16 cellular contexts compared by ENCODE assay signal in genomic region chr10:11168423-11169100, GRCh38.
DNase-seq lines count a peak whose midpoint lies in the region; ATAC-seq and TF ChIP-seq lines count a peak whose summit lies in the region.
"Had no signal": no experiment of that assay in that cellular context is flagged by ENCODE, and none has a peak within 500 bp of the region (broad histone marks: within the 10 kb centered on the region; RNA-seq: fewer than 3 reads in every experiment).

No MANE protein-coding gene starts in this region.

- peaks cover 8 to 34% (median 12%) of the 10 kb centered on the region in 7 donors for H3K4me1 Mint-ChIP-seq in naive thymus-derived CD4-positive, alpha-beta T cell

- no peak for TF ChIP-seq EP300 in sigmoid colon (IDR thresholded peaks at IDR 0.05)

- TF ChIP-seq POLR2A in vagina (IDR thresholded peaks at IDR 0.05) (no peak), sigmoid colon (IDR thresholded peaks at IDR 0.05) (no peak)

- TF ChIP-seq CTCF in vagina (IDR thresholded peaks at IDR 0.05): no peak
- TF ChIP-seq CTCF in sigmoid colon (IDR thresholded peaks at IDR 0.05): no peak

- intact Hi-C loops in naive thymus-derived CD4-positive, alpha-beta T cell (cut with micrococcal nuclease): loop anchor here (1.0 to 5.0 kb wide), 6 partner anchors 31 to 304 kb away; partner anchors contain the start of gene CELF2 (in 1 of the 2)
- intact Hi-C loops in vagina (cut with DNase I): no loop called here
- intact Hi-C loops in sigmoid colon (cut with DNase I): loop anchor here (10.0 kb wide), 1 partner anchor 374 kb away; no protein-coding TSS in a partner anchor

- H3K9me3 Mint-ChIP-seq in naive thymus-derived CD4-positive, alpha-beta T cell: no peaks in the 10 kb centered on the region
- H3K9me3 Mint-ChIP-seq: activated naive CD4-positive, alpha-beta T cell treated with anti-CD3 and anti-CD28 coated beads for 36 hours had no signal

- no peak overlapping the region for H3K4me3 Mint-ChIP-seq in naive thymus-derived CD4-positive, alpha-beta T cell
- H3K4me3 Mint-ChIP-seq: activated CD8-positive, alpha-beta memory T cell treated with anti-CD3 and anti-CD28 coated beads, Interleukin-2, amount 10 ng/mL, durations not matched to agents 7 days and 5 days; activated naive CD4-positive, alpha-beta T cell treated with anti-CD3 and anti-CD28 coated beads for 36 hours had no signal

- H3K9me3 ChIP-seq in naive thymus-derived CD4-positive, alpha-beta T cell (ENCODE audit: control insufficient read depth in 2 of 3, low read length in 3 of 3): no peaks in the 10 kb centered on the region
- H3K9me3 ChIP-seq in vagina (no peaks in the 10 kb centered on the region), sigmoid colon (no peaks in the 10 kb centered on the region)

- H3K27me3 Mint-ChIP-seq in naive thymus-derived CD4-positive, alpha-beta T cell: no peaks in the 10 kb centered on the region
- H3K27me3 Mint-ChIP-seq: activated CD8-positive, alpha-beta memory T cell treated with anti-CD3 and anti-CD28 coated beads, Interleukin-2, amount 10 ng/mL, durations not matched to agents 7 days and 5 days had no signal

- H3K4me1 ChIP-seq in naive thymus-derived CD4-positive, alpha-beta T cell (ENCODE audit: control insufficient read depth in 2 of 2, insufficient read depth in 2 of 2, low read length in 2 of 2): peaks cover 46 to 56% of the 10 kb centered on the region in 2 donors
- H3K4me1 ChIP-seq in vagina (peaks cover 20% of the 10 kb centered on the region), sigmoid colon (peaks cover 0 to 32% (median 19%) of the 10 kb centered on the region in 4 donors)

- POLR2A ChIA-PET in naive thymus-derived CD4-positive, alpha-beta T cell (lab: Charles Lee): interaction anchor here (0.8 to 12.9 kb wide), 8 partner anchors 9 to 80 kb away, joined by 3 to 919 read pairs (median 4); no protein-coding TSS in a partner anchor

- CTCF ChIA-PET in naive thymus-derived CD4-positive, alpha-beta T cell (lab: Charles Lee): interaction anchor here (0.5 to 2.6 kb wide), 7 partner anchors 10 to 58 kb away, joined by 3 to 11 read pairs (median 5); no protein-coding TSS in a partner anchor

- H3K4me3 ChIP-seq in naive thymus-derived CD4-positive, alpha-beta T cell (ENCODE audit: low read length): peak overlapping the region; percentile 92
- H3K4me3 ChIP-seq in vagina (peak overlapping the region in 1 of 2 donors; percentile 66), sigmoid colon (peak overlapping the region in 2 of 4 donors; percentile 77 to 84)

- no peaks in the 10 kb centered on the region for H3K27me3 ChIP-seq in naive thymus-derived CD4-positive, alpha-beta T cell (ENCODE audit: control insufficient read depth in 2 of 2, insufficient read depth in 2 of 2, low read length in 2 of 2)
- H3K27me3 ChIP-seq in vagina: no peaks in the 10 kb centered on the region
- no peaks in the 10 kb centered on the region for H3K27me3 ChIP-seq in sigmoid colon

- no peak for ATAC-seq in naive thymus-derived CD4-positive, alpha-beta T cell
- ATAC-seq in GM19463 (IDR thresholded peaks at IDR 0.05; ENCODE audit: unreplicated experiment): no peak
- ATAC-seq: activated CD8-positive, alpha-beta memory T cell treated with anti-CD3 and anti-CD28 coated beads, Interleukin-2, amount 10 ng/mL, durations not matched to agents 7 days and 5 days; left cardiac atrium had no signal

- H3K36me3 Mint-ChIP-seq in naive thymus-derived CD4-positive, alpha-beta T cell: peaks cover 3 to 23% (median 14%) of the 10 kb centered on the region in 5 donors

- 57 to 86% methylated on average over 6 of the region's 6 CpGs for WGBS in sigmoid colon, 2 donors

- peak; percentile 49 for DNase-seq in stimulated activated CD4-positive, alpha-beta T cell treated with anti-CD3 and anti-CD28 coated beads, Interleukin-4, amount 100 ng/mL, for 24 hours
- DNase-seq in stimulated activated CD4-positive, alpha-beta T cell treated with anti-CD3 and anti-CD28 coated beads, Interleukin-15, amount 100 ng/mL, for 24 hours: no peak
- peak; percentile 63 for DNase-seq in OCI-M1 (lab: John Stamatoyannopoulos, UW)
- peak in 1 of 9 donors; percentile 23 for DNase-seq in naive thymus-derived CD4-positive, alpha-beta T cell
- no peak for DNase-seq in vagina (ENCODE audit: extremely low spot score in 2 of 2)
- no peak for DNase-seq in GM03348 (ENCODE audit: low spot score)
- no peak for DNase-seq in sigmoid colon
- DNase-seq: activated CD8-positive, alpha-beta memory T cell treated with anti-CD3 and anti-CD28 coated beads, Interleukin-2, amount 10 ng/mL, durations not matched to agents 7 days and 5 days; activated naive CD4-positive, alpha-beta T cell treated with anti-CD3 and anti-CD28 coated beads for 36 hours; left cardiac atrium; NCI-H2081; NCI-H526; posterior cingulate gyrus; stimulated activated CD4-positive, alpha-beta T cell treated with anti-CD3 and anti-CD28 coated beads, Interleukin-12 subunit alpha, Interleukin-12 subunit beta, amount 100 ng/mL, for 4 hours had no signal

- H3K27ac ChIP-seq in naive thymus-derived CD4-positive, alpha-beta T cell (ENCODE audit: low read depth, low read length): peak overlapping the region; percentile 95
- H3K27ac ChIP-seq in vagina: peak overlapping the region; percentile 13
- H3K27ac ChIP-seq in sigmoid colon: peak overlapping the region in 2 of 4 donors; percentile 10 to 92
- H3K27ac ChIP-seq: VCaP had no signal

- peaks cover 0 to 19% (median 9%) of the 10 kb centered on the region in 3 experiments for H3K36me3 ChIP-seq in naive thymus-derived CD4-positive, alpha-beta T cell (ENCODE audit: control insufficient read depth in 2 of 3, insufficient read depth in 3 of 3, low read length in 3 of 3)
- H3K36me3 ChIP-seq in vagina (no peaks in the 10 kb centered on the region), sigmoid colon (peaks cover 0 to 10% (median 0%) of the 10 kb centered on the region in 4 donors)

- H3K27ac Mint-ChIP-seq in naive thymus-derived CD4-positive, alpha-beta T cell: no peak overlapping the region
- H3K27ac Mint-ChIP-seq: activated CD8-positive, alpha-beta memory T cell treated with anti-CD3 and anti-CD28 coated beads, Interleukin-2, amount 10 ng/mL, durations not matched to agents 7 days and 5 days; activated naive CD4-positive, alpha-beta T cell treated with anti-CD3 and anti-CD28 coated beads for 36 hours had no signal

Comparison
In these comparisons a context has a peak if more than half of its experiments do, and no peak if none do; other contexts are left out.
1. DNase-seq: peak in stimulated activated CD4-positive, alpha-beta T cell treated with anti-CD3 and anti-CD28 coated beads, Interleukin-4, amount 100 ng/mL, for 24 hours (single experiment) and OCI-M1 (single experiment); none in stimulated activated CD4-positive, alpha-beta T cell treated with anti-CD3 and anti-CD28 coated beads, Interleukin-15, amount 100 ng/mL, for 24 hours (single experiment), vagina (0 of 2), GM03348 (single experiment) and sigmoid colon (single experiment).